Comparison of ENCODE assay signal across 9 cellular contexts in the genomic region with DNA sequence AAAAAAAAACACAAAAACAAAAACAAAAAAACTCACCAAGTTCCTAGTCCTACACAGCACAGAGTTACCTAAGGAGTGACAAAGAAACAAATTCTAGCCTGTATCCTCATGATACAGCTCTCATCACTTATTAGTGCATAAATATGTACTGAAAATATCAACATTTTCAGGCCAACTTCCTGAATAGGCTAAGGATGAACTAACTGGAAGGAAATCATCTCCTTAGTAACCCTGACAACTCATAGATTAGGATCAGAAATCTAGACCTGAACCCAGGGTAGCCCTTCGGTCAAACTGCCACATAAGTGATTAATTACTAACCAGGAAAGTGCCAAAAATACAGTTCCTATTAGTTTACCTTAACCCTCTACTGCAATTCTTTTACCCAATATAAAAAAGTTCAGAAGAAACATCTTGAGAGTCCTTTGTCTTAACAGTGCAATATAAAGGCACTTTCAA. TPM values are rescaled to one million over a fixed set of nuclear protein-coding genes. Genes with fewer than 3 reads are reported as not detected.
DNase-seq lines count a peak whose midpoint lies in the region; ATAC-seq and TF ChIP-seq lines count a peak whose summit lies in the region.
"Had no signal": no experiment of that assay in that cellular context is flagged by ENCODE, and none has a peak within 500 bp of the region (broad histone marks: within the 10 kb centered on the region; RNA-seq: fewer than 3 reads in every experiment).

No MANE protein-coding gene starts in this region.

- H3K9me3 ChIP-seq in GM23248 (ENCODE audit: low read depth), result no peaks in the 10 kb centered on the region
- no peaks in the 10 kb centered on the region for H3K9me3 ChIP-seq in heart left ventricle
- H3K9me3 ChIP-seq in skeletal muscle satellite cell (replicated peaks; ENCODE audit: low read length), result no peaks in the 10 kb centered on the region

- peaks cover 4% of the 10 kb centered on the region for H3K36me3 Mint-ChIP-seq in T-cell
- H3K36me3 Mint-ChIP-seq in activated CD4-positive, alpha-beta T cell treated with anti-CD3 and anti-CD28 coated beads, Interleukin-2, amount 10 ng/mL, durations not matched to agents 7 days and 5 days (ENCODE audit: low read depth), result peaks cover 14% of the 10 kb centered on the region

- TF ChIP-seq POLR2A in heart left ventricle (IDR thresholded peaks at IDR 0.05), result no peak

- peak overlapping the region in 1 of 3 donors; percentile 10 for H3K4me3 Mint-ChIP-seq in T-cell
- no peak overlapping the region for H3K4me3 Mint-ChIP-seq in activated CD4-positive, alpha-beta T cell treated with anti-CD3 and anti-CD28 coated beads, Interleukin-2, amount 10 ng/mL, durations not matched to agents 7 days and 5 days

- H4K20me1 ChIP-seq in GM23248 (ENCODE audit: insufficient read depth), result peaks cover 11% of the 10 kb centered on the region; the same call in 1 of the 2 replicates

- H3K4me2 ChIP-seq in GM23248 (ENCODE audit: unreplicated experiment) (peak overlapping the region; percentile 69), skeletal muscle satellite cell (ENCODE audit: low read length) (peak overlapping the region; percentile 59)

- H3K9ac ChIP-seq in GM23248 (peak overlapping the region; percentile 19), skeletal muscle satellite cell (ENCODE audit: low read depth, low read length) (peak overlapping the region; percentile 32)

- H3K9me3 Mint-ChIP-seq in T-cell, result no peaks in the 10 kb centered on the region
- no peaks in the 10 kb centered on the region for H3K9me3 Mint-ChIP-seq in activated CD4-positive, alpha-beta T cell treated with anti-CD3 and anti-CD28 coated beads, Interleukin-2, amount 10 ng/mL, durations not matched to agents 7 days and 5 days

- no peak overlapping the region for H2AFZ ChIP-seq in GM23248

- peaks cover 96% of the 10 kb centered on the region for H3K79me2 ChIP-seq in GM23248 (ENCODE audit: insufficient read depth)

- H3F3A ChIP-seq in GM23248 (ENCODE audit: insufficient read depth), result peaks cover 28% of the 10 kb centered on the region

- peak overlapping the region; percentile 71 to 88 for H3K27ac Mint-ChIP-seq in T-cell
- no peak overlapping the region for H3K27ac Mint-ChIP-seq in activated CD4-positive, alpha-beta T cell treated with anti-CD3 and anti-CD28 coated beads, Interleukin-2, amount 10 ng/mL, durations not matched to agents 7 days and 5 days

- POLR2A ChIA-PET in T-cell (lab: Charles Lee), result interaction anchor here in 1 of 2 donors (0.5 kb wide), 1 partner anchor 147 kb away, joined by 3 read pairs; the partner anchor contains the start of genes ARHGAP1 and ZNF408
- POLR2A ChIA-PET in activated CD4-positive, alpha-beta T cell treated with anti-CD3 and anti-CD28 coated beads, Interleukin-2, amount 10 ng/mL, durations not matched to agents 7 days and 5 days (lab: Charles Lee), result no interaction called here

- ATAC-seq in T-cell (replicated peaks in 1 of 4), result no peak
- peak in 2 of 4 donors; percentile 10 to 31 for ATAC-seq in heart left ventricle
- no peak for ATAC-seq in HG03097 (IDR thresholded peaks at IDR 0.05; ENCODE audit: low FRiP score, unreplicated experiment)

- in situ Hi-C loops in GM23248 (cut with MboI), result no loop called here

- TF ChIP-seq CTCF in heart left ventricle (IDR thresholded peaks at IDR 0.05), result no peak

- H3K4me1 ChIP-seq in GM23248 (ENCODE audit: insufficient read depth) (peaks cover 35% of the 10 kb centered on the region), heart left ventricle (peaks cover 11 to 43% (median 29%) of the 10 kb centered on the region in 12 donors), skeletal muscle satellite cell (ENCODE audit: control insufficient read depth, insufficient read depth, low read length) (peaks cover 34% of the 10 kb centered on the region)

- H3K36me3 ChIP-seq in GM23248 (ENCODE audit: low read depth), result no peaks in the 10 kb centered on the region
- no peaks in the 10 kb centered on the region for H3K36me3 ChIP-seq in heart left ventricle
- no peaks in the 10 kb centered on the region for H3K36me3 ChIP-seq in skeletal muscle satellite cell (ENCODE audit: insufficient read depth, low read length)

- H3K4me1 Mint-ChIP-seq in T-cell, result peaks cover 60 to 64% (median 62%) of the 10 kb centered on the region in 3 donors
- H3K4me1 Mint-ChIP-seq in activated CD4-positive, alpha-beta T cell treated with anti-CD3 and anti-CD28 coated beads, Interleukin-2, amount 10 ng/mL, durations not matched to agents 7 days and 5 days, result peaks cover 60% of the 10 kb centered on the region

- CTCF ChIA-PET in T-cell (lab: Charles Lee), result interaction anchor here in 1 of 2 donors (0.5 to 1.3 kb wide), 2 partner anchors 16 to 614 kb away, joined by 5 to 7 read pairs; no protein-coding TSS in a partner anchor
- CTCF ChIA-PET in activated CD4-positive, alpha-beta T cell treated with anti-CD3 and anti-CD28 coated beads, Interleukin-2, amount 10 ng/mL, durations not matched to agents 7 days and 5 days (lab: Charles Lee), result interaction anchor here (0.6 kb wide), 1 partner anchor 1418 kb away, joined by 3 read pairs; no protein-coding TSS in a partner anchor

- DNase-seq in GM23248 (peak; percentile 42), T-cell (no peak), heart left ventricle (no peak), DMS 273 treated with DMSO at 0.1 percent for 48 hours (lab: John Stamatoyannopoulos, UW) (no peak), NCI-H128 (lab: John Stamatoyannopoulos, UW; ENCODE audit: unreplicated experiment) (no peak)
- no peak for DNase-seq in activated CD4-positive, alpha-beta T cell treated with anti-CD3 and anti-CD28 coated beads, Interleukin-2, amount 10 ng/mL, durations not matched to agents 7 days and 5 days
- DNase-seq: NCI-H748 treated with DMSO at 0.1 percent for 48 hours had no signal

- H3K27me3 Mint-ChIP-seq in T-cell, result no peaks in the 10 kb centered on the region
- H3K27me3 Mint-ChIP-seq in activated CD4-positive, alpha-beta T cell treated with anti-CD3 and anti-CD28 coated beads, Interleukin-2, amount 10 ng/mL, durations not matched to agents 7 days and 5 days, result no peaks in the 10 kb centered on the region

- intact Hi-C loops in heart left ventricle (cut with DNase I), result no loop called here

- WGBS in GM23248 (ENCODE audit: low coverage in 1 of 2, low lambda C conversion rate in 2 of 2, missing lambda C conversion rate in 2 of 2), 2 experiments, result 0% methylated on average over 1 of the region's 1 CpG
- WGBS in heart left ventricle, 4 donors, result 18 to 42% (median 36%) methylated on average over 1 of the region's 1 CpG

- H3K4me3 ChIP-seq in GM23248, result peak overlapping the region; percentile 31
- peak overlapping the region in 1 of 12 donors; percentile 10 for H3K4me3 ChIP-seq in heart left ventricle
- peak overlapping the region; percentile 26 for H3K4me3 ChIP-seq in skeletal muscle satellite cell (ENCODE audit: low read length)

- H3K9me2 ChIP-seq in GM23248 (ENCODE audit: insufficient read depth), result no peaks in the 10 kb centered on the region

- H3K27me3 ChIP-seq in GM23248 (replicated peaks; ENCODE audit: insufficient read depth) (no peaks in the 10 kb centered on the region), heart left ventricle (no peaks in the 10 kb centered on the region), skeletal muscle satellite cell (ENCODE audit: control insufficient read depth, insufficient read depth, low read length) (no peaks in the 10 kb centered on the region)

- peak overlapping the region; percentile 74 for H3K27ac ChIP-seq in GM23248
- peak overlapping the region in 10 of 12 donors; percentile 31 to 79 (median 57) for H3K27ac ChIP-seq in heart left ventricle

RNA-seq across cellular contexts. Expression of gene AMBRA1, which starts 40.0 kb away (rescaled TPM):
- 20.1 and 46.0 TPM in 2 replicates for total RNA-seq in GM23248 (2014; rRNA removed; shearing (Covaris generic))
- 5.0 and 5.2 TPM in 2 replicates for polyA plus RNA-seq in GM23248 (2016; fragmentation: Nextera tagmentation; extraction: Ambion mirVana)
- 10 to 100 TPM; 35.5 to 49.7 (median 42.7) TPM for total RNA-seq in T-cell
- 10 to 100 TPM; 13.3 to 23.5 (median 16.7) TPM for total RNA-seq in heart left ventricle
- 10 to 100 TPM in 1 of 2 donors, 1 to 10 TPM in 1; 5.6 to 11.0 TPM for polyA plus RNA-seq in heart left ventricle
- 17.3 and 17.7 TPM in 2 replicates for total RNA-seq in skeletal muscle satellite cell (2012; rRNA removed)
- total RNA-seq in activated CD4-positive, alpha-beta T cell treated with anti-CD3 and anti-CD28 coated beads, Interleukin-2, amount 10 ng/mL, durations not matched to agents 7 days and 5 days, result 10 to 100 TPM; 38.4 to 40.0 TPM
